Comparison of ENCODE assay signal across 8 cellular contexts in the genomic region with DNA sequence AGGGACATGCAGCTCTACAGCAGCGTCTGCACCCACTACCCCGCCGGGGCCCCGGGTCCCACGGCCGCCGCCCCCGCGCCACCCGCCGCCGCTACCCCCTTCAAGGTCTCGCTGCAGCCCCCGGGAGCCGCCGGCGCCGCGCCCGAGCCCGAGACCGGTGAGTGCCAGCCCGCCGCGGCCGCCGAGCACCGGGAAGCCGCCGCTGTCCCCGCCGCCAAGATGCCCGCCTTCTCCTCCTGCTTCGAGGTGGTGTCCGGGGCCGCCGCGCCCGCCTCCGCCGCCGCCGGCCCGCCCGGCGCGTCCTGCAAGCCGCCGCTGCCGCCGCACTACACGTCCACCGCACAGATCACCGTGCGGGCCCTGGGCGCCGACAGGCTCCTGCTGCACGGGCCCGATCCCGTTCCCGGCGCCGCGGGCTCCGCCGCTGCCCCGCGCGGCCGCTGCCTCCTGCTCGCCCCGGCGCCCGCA. TPM values are rescaled to one million over a fixed set of nuclear protein-coding genes. Genes with fewer than 3 reads are reported as not detected.
DNase-seq lines count a peak whose midpoint lies in the region; ATAC-seq and TF ChIP-seq lines count a peak whose summit lies in the region.

No MANE protein-coding gene starts in this region.

- peaks cover 0 to 18% of the 10 kb centered on the region in 2 donors for H3K36me3 ChIP-seq in gastrocnemius medialis

- H3K4me3 ChIP-seq in fibroblast of the aortic adventitia (ENCODE audit: low read depth, low read length), result peak overlapping the region; percentile 85
- peak overlapping the region; percentile 63 to 81 (median 72) for H3K4me3 ChIP-seq in gastrocnemius medialis

- H3K4me1 ChIP-seq in gastrocnemius medialis, result peaks cover 22 to 26% of the 10 kb centered on the region in 2 donors

- peak; percentile 95 to 99 for TF ChIP-seq POLR2A in gastrocnemius medialis (IDR thresholded peaks at IDR 0.05)

- in situ Hi-C loops in gastrocnemius medialis (cut with MboI; ENCODE audit: low sequenced_read_pairs in 4 of 4), result loop anchor here in 1 of 4 donors (25.0 kb wide), 1 partner anchor 1127 kb away; a partner anchor contains a TSS

- H3K4me1 Mint-ChIP-seq in WTC11, result peaks cover 32% of the 10 kb centered on the region

- no peaks in the 10 kb centered on the region for H3K9me3 ChIP-seq in gastrocnemius medialis

- peak; percentile 13 for ATAC-seq in HG03025 (IDR thresholded peaks at IDR 0.05; ENCODE audit: low FRiP score, unreplicated experiment)
- peak; percentile 2 for ATAC-seq in WTC11
- ATAC-seq in gastrocnemius medialis, result peak; percentile 21 to 31

- 0 out of 2 replicates have a peak, but pooled peaks cover 2% of the 10 kb centered on the region for H3K36me3 Mint-ChIP-seq in WTC11

- 0 out of 2 replicates have a peak, but pooled peaks cover 3% of the 10 kb centered on the region for H3K9me3 Mint-ChIP-seq in WTC11

- POLR2A ChIA-PET in WTC11 (lab: Charles Lee), result interaction anchor here (0.6 kb wide), 1 partner anchor 25 kb away, joined by 3 read pairs; no protein-coding TSS in a partner anchor

- no peak overlapping the region for H3K4me3 Mint-ChIP-seq in WTC11

- H3K27ac ChIP-seq in gastrocnemius medialis, result peak overlapping the region; percentile 91 to 95 (median 92)

- intact Hi-C loops in gastrocnemius medialis (cut with DNase I; ENCODE audit: low total_unique reads), result loop anchor here (1.0 to 10.0 kb wide), 2 partner anchors 40 to 1115 kb away; a partner anchor contains a TSS

- DNase-seq in stimulated activated CD4-positive, alpha-beta T cell treated with anti-CD3 and anti-CD28 coated beads, TNF-alpha, amount 100 ng/mL, for 4 hours (ENCODE audit: low read depth in 3 of 3), result peak in 2 of 3 experiments; percentile 4 to 6
- no peak for DNase-seq in stimulated activated CD4-positive, alpha-beta T cell treated with anti-CD3 and anti-CD28 coated beads, Interleukin-15, amount 100 ng/mL, for 24 hours
- DNase-seq in WTC11 (ENCODE audit: low spot score) (peak; percentile 23), fibroblast of the aortic adventitia (ENCODE audit: low read depth) (peak; percentile 6), gastrocnemius medialis (no peak), NCI-H82 (lab: John Stamatoyannopoulos, UW) (no peak), SK-N-DZ (ENCODE audit: low spot score) (no peak)

- CTCF ChIA-PET in WTC11 (lab: Charles Lee), result no interaction called here

- peaks cover 15% of the 10 kb centered on the region for H3K27me3 Mint-ChIP-seq in WTC11 (ENCODE audit: low read depth)

- no peaks in the 10 kb centered on the region for H3K27me3 ChIP-seq in gastrocnemius medialis

- TF ChIP-seq CTCF in WTC11 (IDR thresholded peaks at IDR 0.05) (no peak), fibroblast of the aortic adventitia (IDR thresholded peaks at IDR 0.05; ENCODE audit: insufficient read depth, low read length) (no peak), gastrocnemius medialis (IDR thresholded peaks at IDR 0.05 in 4 of 5, conservative IDR thresholded peaks at IDR 0.05 in 1 of 5) (peak in 1 of 5 experiments; percentile 6)

- no peak overlapping the region for H3K27ac Mint-ChIP-seq in WTC11

TF ChIP-seq in WTC11, 78 proteins besides CTCF, POLR2A, EP300 and RAD21:
- TF ChIP-seq, protein P1, sequence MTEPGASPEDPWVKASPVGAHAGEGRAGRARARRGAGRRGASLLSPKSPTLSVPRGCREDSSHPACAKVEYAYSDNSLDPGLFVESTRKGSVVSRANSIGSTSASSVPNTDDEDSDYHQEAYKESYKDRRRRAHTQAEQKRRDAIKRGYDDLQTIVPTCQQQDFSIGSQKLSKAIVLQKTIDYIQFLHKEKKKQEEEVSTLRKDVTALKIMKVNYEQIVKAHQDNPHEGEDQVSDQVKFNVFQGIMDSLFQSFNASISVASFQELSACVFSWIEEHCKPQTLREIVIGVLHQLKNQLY (CRISPR knock-in tag; IDR thresholded peaks at IDR 0.05), result no peak
- TF ChIP-seq, protein P2, sequence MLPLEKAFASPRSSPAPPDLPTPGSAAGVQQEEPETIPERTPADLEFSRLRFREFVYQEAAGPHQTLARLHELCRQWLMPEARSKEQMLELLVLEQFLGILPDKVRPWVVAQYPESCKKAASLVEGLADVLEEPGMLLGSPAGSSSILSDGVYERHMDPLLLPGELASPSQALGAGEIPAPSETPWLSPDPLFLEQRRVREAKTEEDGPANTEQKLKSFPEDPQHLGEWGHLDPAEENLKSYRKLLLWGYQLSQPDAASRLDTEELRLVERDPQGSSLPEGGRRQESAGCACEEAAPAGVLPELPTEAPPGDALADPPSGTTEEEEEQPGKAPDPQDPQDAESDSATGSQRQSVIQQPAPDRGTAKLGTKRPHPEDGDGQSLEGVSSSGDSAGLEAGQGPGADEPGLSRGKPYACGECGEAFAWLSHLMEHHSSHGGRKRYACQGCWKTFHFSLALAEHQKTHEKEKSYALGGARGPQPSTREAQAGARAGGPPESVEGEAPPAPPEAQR (CRISPR knock-in tag; IDR thresholded peaks at IDR 0.05), result no peak
- TF ChIP-seq, protein P3, sequence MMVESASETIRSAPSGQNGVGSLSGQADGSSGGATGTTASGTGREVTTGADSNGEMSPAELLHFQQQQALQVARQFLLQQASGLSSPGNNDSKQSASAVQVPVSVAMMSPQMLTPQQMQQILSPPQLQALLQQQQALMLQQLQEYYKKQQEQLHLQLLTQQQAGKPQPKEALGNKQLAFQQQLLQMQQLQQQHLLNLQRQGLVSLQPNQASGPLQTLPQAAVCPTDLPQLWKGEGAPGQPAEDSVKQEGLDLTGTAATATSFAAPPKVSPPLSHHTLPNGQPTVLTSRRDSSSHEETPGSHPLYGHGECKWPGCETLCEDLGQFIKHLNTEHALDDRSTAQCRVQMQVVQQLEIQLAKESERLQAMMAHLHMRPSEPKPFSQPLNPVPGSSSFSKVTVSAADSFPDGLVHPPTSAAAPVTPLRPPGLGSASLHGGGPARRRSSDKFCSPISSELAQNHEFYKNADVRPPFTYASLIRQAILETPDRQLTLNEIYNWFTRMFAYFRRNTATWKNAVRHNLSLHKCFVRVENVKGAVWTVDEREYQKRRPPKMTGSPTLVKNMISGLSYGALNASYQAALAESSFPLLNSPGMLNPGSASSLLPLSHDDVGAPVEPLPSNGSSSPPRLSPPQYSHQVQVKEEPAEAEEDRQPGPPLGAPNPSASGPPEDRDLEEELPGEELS (CRISPR knock-in tag; IDR thresholded peaks at IDR 0.05), result 0 out of 2 replicates have a peak, but pooled peaks have one; percentile 6
- no peak for TF ChIP-seq JUN (CRISPR knock-in tag; IDR thresholded peaks at IDR 0.05)

RNA-seq across cellular contexts. Expression of a gene that starts 0.6 kb away (rescaled TPM):
- 7.9 to 9.8 TPM (median 9.0 TPM) in 3 replicates for total RNA-seq in WTC11 (2021)
- 6.1 and 8.0 TPM in 2 replicates for total RNA-seq in fibroblast of the aortic adventitia (ENCODE audit: low replicate concordance)
- 10 to 100 TPM in 1 of 4 donors, 1 to 10 TPM in 3; 5.3 to 16.9 (median 7.7) TPM for total RNA-seq in gastrocnemius medialis
- 2.5 and 2.6 TPM in 2 replicates for polyA plus RNA-seq in SK-N-DZ (2014; cell fraction: cytosol; rRNA removed)
- 0.81 and 1.5 TPM in 2 replicates for polyA plus RNA-seq in SK-N-DZ (2014; cell fraction: nucleus; rRNA removed)

Comparison
In these comparisons a context has a peak if more than half of its experiments do, and no peak if none do; other contexts are left out.
1. DNase-seq: peak in stimulated activated CD4-positive, alpha-beta T cell treated with anti-CD3 and anti-CD28 coated beads, TNF-alpha, amount 100 ng/mL, for 4 hours (2 of 3), WTC11 (single experiment) and fibroblast of the aortic adventitia (single experiment); none in stimulated activated CD4-positive, alpha-beta T cell treated with anti-CD3 and anti-CD28 coated beads, Interleukin-15, amount 100 ng/mL, for 24 hours (single experiment), gastrocnemius medialis (0 of 2), NCI-H82 (single experiment) and SK-N-DZ (single experiment).
2. Peak in every context shown above with its lines, with median percentiles within 50 percentile points of each other: ATAC-seq.